18 cellular contexts compared by ENCODE assay signal in genomic region chr7:39904077-39904486, GRCh38. TPM values are rescaled to one million over a fixed set of nuclear protein-coding genes. Genes with fewer than 3 reads are reported as not detected.
DNase-seq lines count a peak whose midpoint lies in the region; ATAC-seq and TF ChIP-seq lines count a peak whose summit lies in the region.
"Had no signal": no experiment of that assay in that cellular context is flagged by ENCODE, and none has a peak within 500 bp of the region (broad histone marks: within the 10 kb centered on the region; RNA-seq: fewer than 3 reads in every experiment).

No MANE protein-coding gene starts in this region.

- no peaks in the 10 kb centered on the region for H3K36me3 ChIP-seq in brain microvascular endothelial cell (replicated peaks)

- no peak overlapping the region for H3K4me3 ChIP-seq in AG09309 (ENCODE audit: control insufficient read depth, low read depth, low read length)
- H3K4me3 ChIP-seq in brain microvascular endothelial cell (ENCODE audit: low read depth, low read length), result no peak overlapping the region
- H3K4me3 ChIP-seq: GM12878 had no signal

- peak; percentile 73 for ATAC-seq in left lobe of liver
- ATAC-seq in GM21717 (IDR thresholded peaks at IDR 0.05; ENCODE audit: unreplicated experiment), result no peak
- no peak for ATAC-seq in left ventricle myocardium superior
- ATAC-seq: GM12878 had no signal

- H3K27ac ChIP-seq in brain microvascular endothelial cell, result no peak overlapping the region
- H3K27ac ChIP-seq: 22Rv1, C4-2B had no signal

- H3K27me3 ChIP-seq in brain microvascular endothelial cell (replicated peaks), result no peaks in the 10 kb centered on the region

- in situ Hi-C loops in brain microvascular endothelial cell (cut with HindIII; ENCODE audit: low pct_ligation_motif_present, low sequenced_read_pairs), result no loop called here

- DNase-seq in AG09309 (ENCODE audit: low read depth), result peak; percentile 27
- peak; percentile 54 for DNase-seq in HCEC 1CT
- peak; percentile 9 for DNase-seq in brain microvascular endothelial cell
- no peak for DNase-seq in left lobe of liver (ENCODE audit: low spot score)
- DNase-seq in NCI-H128 (lab: John Stamatoyannopoulos, UW; ENCODE audit: unreplicated experiment), result no peak
- DNase-seq in kidney glomerular epithelial cell (lab: John Stamatoyannopoulos, UW), result no peak
- no peak for DNase-seq in left ventricle myocardium superior
- DNase-seq: DMS153, Karpas-422, NCI-H1436, NCI-H2029 treated with DMSO at 0.1 percent for 48 hours, NCI-H510A, NCI-H82, Right ventricle myocardium superior had no signal

- intact Hi-C loops in left ventricle myocardium superior (cut with micrococcal nuclease), result no loop called here

- TF ChIP-seq CTCF in AG09309 (IDR thresholded peaks at IDR 0.05; ENCODE audit: control insufficient read depth, insufficient read depth, low read depth, low read length, missing control alignments), result no peak
- TF ChIP-seq CTCF in brain microvascular endothelial cell (IDR thresholded peaks at IDR 0.05; ENCODE audit: low read depth, low read length, missing control alignments), result no peak

RNA-seq across cellular contexts. Expression of gene CDK13, which starts 46.0 kb away (rescaled TPM):
- total RNA-seq in left lobe of liver (24.1 TPM), left ventricle myocardium superior (21.3 TPM)

Comparison
In these comparisons a context has a peak if more than half of its experiments do, and no peak if none do; other contexts are left out.
1. DNase-seq: peak in AG09309 (single experiment), HCEC 1CT (single experiment) and brain microvascular endothelial cell (single experiment); none in left lobe of liver (single experiment), NCI-H128 (single experiment), kidney glomerular epithelial cell (single experiment) and left ventricle myocardium superior (single experiment).